10 cellular contexts compared by ENCODE assay signal in the genomic region with DNA sequence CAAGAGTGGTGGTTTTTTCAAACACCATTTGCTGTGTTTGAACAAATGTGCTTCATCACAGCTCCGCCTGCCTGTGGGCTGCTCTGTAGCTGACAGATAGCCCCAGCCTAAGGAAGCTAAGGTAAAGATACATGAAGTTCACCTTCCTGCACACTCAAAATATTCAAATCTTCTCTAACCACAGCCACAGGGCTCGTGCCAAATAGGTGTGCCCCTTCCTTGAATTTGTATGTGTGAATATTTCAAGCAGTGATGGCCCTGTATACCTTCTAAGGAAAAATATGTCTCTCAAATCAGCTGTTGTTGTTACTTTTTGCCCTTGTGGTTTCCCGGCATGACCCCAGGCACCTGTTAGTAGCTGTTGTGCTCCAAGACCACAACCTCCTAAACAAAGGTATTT.
DNase-seq lines count a peak whose midpoint lies in the region; ATAC-seq and TF ChIP-seq lines count a peak whose summit lies in the region.
"Had no signal": no experiment of that assay in that cellular context is flagged by ENCODE, and none has a peak within 500 bp of the region (broad histone marks: within the 10 kb centered on the region; RNA-seq: fewer than 3 reads in every experiment).

No MANE protein-coding gene starts in this region.

- H3K4me1 Mint-ChIP-seq in activated CD4-positive, alpha-beta T cell treated with anti-CD3 and anti-CD28 coated beads for 36 hours: peaks cover 20% of the 10 kb centered on the region
- H3K4me1 Mint-ChIP-seq in stimulated activated effector memory CD8-positive, alpha-beta T cell treated with anti-CD3 and anti-CD28 coated beads, Interleukin-12 subunit alpha, Interleukin-12 subunit beta, amount 100 ng/mL, for 72 hours: peaks cover 50% of the 10 kb centered on the region

- H3K27ac Mint-ChIP-seq in activated CD4-positive, alpha-beta T cell treated with anti-CD3 and anti-CD28 coated beads for 36 hours: no peak overlapping the region
- H3K27ac Mint-ChIP-seq in stimulated activated effector memory CD8-positive, alpha-beta T cell treated with anti-CD3 and anti-CD28 coated beads, Interleukin-12 subunit alpha, Interleukin-12 subunit beta, amount 100 ng/mL, for 72 hours: peak overlapping the region; percentile 12
- H3K27ac Mint-ChIP-seq: dendritic cell treated with granulocyte-macrophage colony-stimulating factor and Interleukin-4, amounts not matched to agents 40 ng/mL and 50 ng/mL, for 4 days had no signal

- TF ChIP-seq POLR2A in lower leg skin (IDR thresholded peaks at IDR 0.05): no peak

- H3K4me3 ChIP-seq in lower leg skin (ENCODE audit: low read depth, poor library complexity, severe bottlenecking): no peak overlapping the region
- H3K4me3 ChIP-seq: vagina had no signal

- H3K27me3 Mint-ChIP-seq in activated CD4-positive, alpha-beta T cell treated with anti-CD3 and anti-CD28 coated beads for 36 hours: no peaks in the 10 kb centered on the region

- DNase-seq in activated CD4-positive, alpha-beta T cell treated with anti-CD3 and anti-CD28 coated beads for 36 hours: peak; percentile 24
- DNase-seq in activated CD4-positive, alpha-beta T cell treated with anti-CD3 and anti-CD28 coated beads for 48 hours: no peak
- peak; percentile 8 for DNase-seq in activated gamma-delta T cell treated with anti-CD3 and anti-CD28 coated beads, Interleukin-2, amount 50 U/mL, for 16 hours (ENCODE audit: low read depth)
- DNase-seq in stimulated activated effector memory CD8-positive, alpha-beta T cell treated with anti-CD3 and anti-CD28 coated beads, Interleukin-12 subunit alpha, Interleukin-12 subunit beta, amount 100 ng/mL, for 72 hours (ENCODE audit: low spot score in 2 of 2): no peak
- no peak for DNase-seq in SHP77 treated with DMSO at 0.1 percent for 48 hours (lab: John Stamatoyannopoulos, UW)
- no peak for DNase-seq in lower leg skin (ENCODE audit: low spot score in 2 of 2)
- no peak for DNase-seq in SKM-1 (lab: John Stamatoyannopoulos, UW; ENCODE audit: unreplicated experiment)

- no peak overlapping the region for H3K4me3 Mint-ChIP-seq in activated CD4-positive, alpha-beta T cell treated with anti-CD3 and anti-CD28 coated beads for 36 hours
- no peak overlapping the region for H3K4me3 Mint-ChIP-seq in stimulated activated effector memory CD8-positive, alpha-beta T cell treated with anti-CD3 and anti-CD28 coated beads, Interleukin-12 subunit alpha, Interleukin-12 subunit beta, amount 100 ng/mL, for 72 hours
- H3K4me3 Mint-ChIP-seq: dendritic cell treated with granulocyte-macrophage colony-stimulating factor and Interleukin-4, amounts not matched to agents 40 ng/mL and 50 ng/mL, for 4 days had no signal

- CTCF ChIA-PET in activated CD4-positive, alpha-beta T cell treated with anti-CD3 and anti-CD28 coated beads for 36 hours (lab: Charles Lee): interaction anchor here (0.5 to 1.8 kb wide), 5 partner anchors 16 to 524 kb away, joined by 3 to 7 read pairs (median 3); no protein-coding TSS in a partner anchor

- no peak for TF ChIP-seq CTCF in lower leg skin (IDR thresholded peaks at IDR 0.05)

- peak; percentile 83 for ATAC-seq in activated CD4-positive, alpha-beta T cell treated with anti-CD3 and anti-CD28 coated beads for 36 hours
- ATAC-seq in HG03025 (IDR thresholded peaks at IDR 0.05; ENCODE audit: low FRiP score, unreplicated experiment): peak; percentile 45
- peak; percentile 79 for ATAC-seq in stimulated activated effector memory CD8-positive, alpha-beta T cell treated with anti-CD3 and anti-CD28 coated beads, Interleukin-12 subunit alpha, Interleukin-12 subunit beta, amount 100 ng/mL, for 72 hours

- POLR2A ChIA-PET in activated CD4-positive, alpha-beta T cell treated with anti-CD3 and anti-CD28 coated beads for 36 hours (lab: Charles Lee): interaction anchor here (0.7 to 0.9 kb wide), 2 partner anchors 22 to 23 kb away, joined by 3 read pairs; no protein-coding TSS in a partner anchor

- WGBS in lower leg skin, 2 donors: 80 to 81% methylated on average over 3 of the region's 3 CpGs

- H3K36me3 Mint-ChIP-seq in activated CD4-positive, alpha-beta T cell treated with anti-CD3 and anti-CD28 coated beads for 36 hours (ENCODE audit: low read depth): no peaks in the 10 kb centered on the region
- no peaks in the 10 kb centered on the region for H3K36me3 Mint-ChIP-seq in stimulated activated effector memory CD8-positive, alpha-beta T cell treated with anti-CD3 and anti-CD28 coated beads, Interleukin-12 subunit alpha, Interleukin-12 subunit beta, amount 100 ng/mL, for 72 hours

- intact Hi-C loops in activated CD4-positive, alpha-beta T cell treated with anti-CD3 and anti-CD28 coated beads for 36 hours (cut with DNase I, micrococcal nuclease): no loop called here
- intact Hi-C loops in lower leg skin (cut with DNase I; ENCODE audit: low total_unique reads): no loop called here

- H3K9me3 Mint-ChIP-seq in activated CD4-positive, alpha-beta T cell treated with anti-CD3 and anti-CD28 coated beads for 36 hours (ENCODE audit: low read depth): no peaks in the 10 kb centered on the region
- no peaks in the 10 kb centered on the region for H3K9me3 Mint-ChIP-seq in stimulated activated effector memory CD8-positive, alpha-beta T cell treated with anti-CD3 and anti-CD28 coated beads, Interleukin-12 subunit alpha, Interleukin-12 subunit beta, amount 100 ng/mL, for 72 hours
- H3K9me3 Mint-ChIP-seq: dendritic cell treated with granulocyte-macrophage colony-stimulating factor and Interleukin-4, amounts not matched to agents 40 ng/mL and 50 ng/mL, for 4 days had no signal

Comparison
In these comparisons a context has a peak if more than half of its experiments do, and no peak if none do; other contexts are left out.
1. DNase-seq: peak in activated CD4-positive, alpha-beta T cell treated with anti-CD3 and anti-CD28 coated beads for 36 hours (single experiment) and activated gamma-delta T cell treated with anti-CD3 and anti-CD28 coated beads, Interleukin-2, amount 50 U/mL, for 16 hours (single experiment); none in activated CD4-positive, alpha-beta T cell treated with anti-CD3 and anti-CD28 coated beads for 48 hours (single experiment), stimulated activated effector memory CD8-positive, alpha-beta T cell treated with anti-CD3 and anti-CD28 coated beads, Interleukin-12 subunit alpha, Interleukin-12 subunit beta, amount 100 ng/mL, for 72 hours (0 of 2), SHP77 treated with DMSO at 0.1 percent for 48 hours (single experiment), lower leg skin (0 of 2) and SKM-1 (single experiment).
2. Peak in every context shown above with its lines, with median percentiles within 50 percentile points of each other: ATAC-seq.